In the genomic region with DNA sequence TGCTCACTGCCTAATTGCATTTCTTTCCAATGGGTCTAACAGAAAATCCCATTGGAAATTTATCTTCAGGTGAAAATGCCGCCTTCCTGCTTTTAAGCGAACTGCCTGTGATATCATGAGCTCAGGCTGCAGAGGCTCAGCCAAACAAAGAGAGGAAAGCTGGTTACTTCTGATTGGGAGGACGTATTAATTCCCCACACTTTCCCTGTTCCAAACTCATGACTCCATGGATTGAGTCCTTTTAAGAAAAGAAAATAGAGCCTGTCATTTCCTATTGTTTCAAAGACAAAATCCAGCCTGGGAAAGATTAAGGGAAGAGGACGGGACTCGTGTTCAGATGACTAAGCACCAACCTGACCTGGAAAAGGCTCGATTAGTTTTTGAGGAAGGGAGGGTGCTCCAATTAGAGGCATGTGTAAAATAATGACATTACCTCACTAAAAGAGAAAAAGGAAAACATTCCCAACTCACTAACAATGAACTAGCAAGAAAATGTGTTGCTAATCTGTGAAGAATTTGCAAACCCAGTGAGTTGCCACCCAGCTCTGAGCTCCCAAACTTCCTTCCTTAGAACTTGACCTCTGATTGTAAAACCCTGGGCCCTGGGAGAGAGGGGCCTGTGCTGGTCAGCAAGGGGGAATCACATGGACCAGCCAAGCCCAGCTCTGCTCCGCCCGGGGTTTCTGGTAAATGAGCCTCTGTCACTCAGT, we compare ENCODE assay signal across 9 cellular contexts.
DNase-seq lines count a peak whose midpoint lies in the region; ATAC-seq, FAIRE-seq and TF ChIP-seq lines count a peak whose summit lies in the region.
"Had no signal": no experiment of that assay in that cellular context is flagged by ENCODE, and none has a peak within 500 bp of the region (broad histone marks: within the 10 kb centered on the region; RNA-seq: fewer than 3 reads in every experiment).

No MANE protein-coding gene starts in this region.

- H3K27me3 ChIP-seq in breast epithelium (no peaks in the 10 kb centered on the region), suprapubic skin (no peaks in the 10 kb centered on the region)
- H3K27me3 ChIP-seq: dorsolateral prefrontal cortex had no signal

- DNase-seq in HS-5 (ENCODE audit: low read depth), result peak; percentile 76
- no peak for DNase-seq in breast epithelium (ENCODE audit: low spot score in 2 of 2)
- DNase-seq in kidney, result no peak
- DNase-seq in suprapubic skin (ENCODE audit: low spot score in 2 of 2), result no peak
- no peak for DNase-seq in GM13977 (ENCODE audit: low spot score)
- DNase-seq in NCI-H1092 (lab: John Stamatoyannopoulos, UW), result no peak
- DNase-seq in NCI-H1048 (lab: John Stamatoyannopoulos, UW), result no peak
- DNase-seq: dorsolateral prefrontal cortex had no signal

- H3K4me3 ChIP-seq in breast epithelium, result no peak overlapping the region
- H3K4me3 ChIP-seq in kidney (ENCODE audit: low read length in 2 of 2), result no peak overlapping the region
- no peak overlapping the region for H3K4me3 ChIP-seq in suprapubic skin
- H3K4me3 ChIP-seq: dorsolateral prefrontal cortex had no signal

- intact Hi-C loops in breast epithelium (cut with DNase I; ENCODE audit: low total_unique reads) (no loop called here), kidney (cut with DNase I) (no loop called here)

- 59% methylated on average over 8 of the region's 8 CpGs for WGBS in suprapubic skin

- H3K27ac ChIP-seq in breast epithelium (peak overlapping the region; percentile 69 to 91), kidney (ENCODE audit: low read depth in 2 of 2, low read length in 2 of 2) (peak overlapping the region; percentile 18 to 69), suprapubic skin (peak overlapping the region; percentile 54)

- H3K9me3 ChIP-seq in breast epithelium (no peaks in the 10 kb centered on the region), kidney (ENCODE audit: control insufficient read depth in 1 of 2, low read length in 2 of 2) (no peaks in the 10 kb centered on the region), suprapubic skin (no peaks in the 10 kb centered on the region)

- FAIRE-seq in kidney (lab: Jason Lieb, UNC), result no peak

- in situ Hi-C loops in GM13977 (cut with MboI; ENCODE audit: low pct_unique_long_range_greater_than_20kb, low sequenced_read_pairs, unreplicated experiment), result no loop called here

- TF ChIP-seq POLR2A in breast epithelium (IDR thresholded peaks at IDR 0.05), result no peak
- no peak for TF ChIP-seq POLR2A in suprapubic skin (IDR thresholded peaks at IDR 0.05)

- H3K36me3 ChIP-seq in breast epithelium, result no peaks in the 10 kb centered on the region
- no peaks in the 10 kb centered on the region for H3K36me3 ChIP-seq in kidney (ENCODE audit: control insufficient read depth in 1 of 2, insufficient read depth in 2 of 2, low read length in 2 of 2)
- H3K36me3 ChIP-seq in suprapubic skin, result no peaks in the 10 kb centered on the region

- no peak overlapping the region for H3K9ac ChIP-seq in kidney (ENCODE audit: low read length in 2 of 2)

- no peaks in the 10 kb centered on the region for H3K4me1 ChIP-seq in breast epithelium
- peaks cover 0 to 18% of the 10 kb centered on the region in 2 donors for H3K4me1 ChIP-seq in kidney (ENCODE audit: control insufficient read depth in 1 of 2, insufficient read depth in 1 of 2, low read depth in 1 of 2, low read length in 2 of 2)
- H3K4me1 ChIP-seq in suprapubic skin, result peaks cover 21% of the 10 kb centered on the region

- no peak for TF ChIP-seq CTCF in breast epithelium (IDR thresholded peaks at IDR 0.05)
- TF ChIP-seq CTCF in kidney (IDR thresholded peaks at IDR 0.05; ENCODE audit: borderline replicate concordance, extremely low read depth, insufficient read depth), result no peak
- no peak for TF ChIP-seq CTCF in suprapubic skin (IDR thresholded peaks at IDR 0.05)
- TF ChIP-seq CTCF in GM13977 (IDR thresholded peaks at IDR 0.05; ENCODE audit: extremely low read depth, insufficient read depth, missing control alignments), result no peak

- no peak for TF ChIP-seq EP300 in suprapubic skin (IDR thresholded peaks at IDR 0.05)

- no peak for ATAC-seq in GM21576 (IDR thresholded peaks at IDR 0.05; ENCODE audit: unreplicated experiment)
